8 cellular contexts compared by ENCODE assay signal in genomic region chr12:48973992-48974673, GRCh38. TPM values are rescaled to one million over a fixed set of nuclear protein-coding genes. Genes with fewer than 3 reads are reported as not detected.
A peak's percentile ranks its signal among the peaks of the same experiment; 100 is the strongest.
DNase-seq lines count a peak whose midpoint lies in the region; ATAC-seq and TF ChIP-seq lines count a peak whose summit lies in the region.

No MANE protein-coding gene starts in this region.

- H3K36me3 Mint-ChIP-seq in Caco-2 (ENCODE audit: insufficient read depth, unreplicated experiment) (peaks cover 6% of the 10 kb centered on the region), neural crest cell (ENCODE audit: low read depth) (no peaks in the 10 kb centered on the region)

- no peaks in the 10 kb centered on the region for H3K79me2 ChIP-seq in PC-9 (ENCODE audit: low read depth)

- peaks cover 4% of the 10 kb centered on the region for H3K27me3 ChIP-seq in Caco-2 (replicated peaks; ENCODE audit: control insufficient read depth, insufficient read depth, low read length)
- peaks cover 26% of the 10 kb centered on the region for H3K27me3 ChIP-seq in PC-9 (ENCODE audit: insufficient read depth, low read depth)

- H3K4me3 ChIP-seq in Caco-2 (ENCODE audit: low read depth, low read length) (no peak overlapping the region), PC-9 (no peak overlapping the region)

- no peak overlapping the region for H2AFZ ChIP-seq in PC-9

- H3K9me3 ChIP-seq in Caco-2 (no peaks in the 10 kb centered on the region), PC-9 (ENCODE audit: insufficient read depth, low read depth) (no peaks in the 10 kb centered on the region)

- H3K4me1 Mint-ChIP-seq in Caco-2 (ENCODE audit: low read depth, unreplicated experiment) (peaks cover 21% of the 10 kb centered on the region), neural crest cell (peaks cover 26% of the 10 kb centered on the region)

- POLR2A ChIA-PET in Caco-2 (lab: Charles Lee) (no interaction called here), PC-9 (lab: Charles Lee; ENCODE audit: unreplicated experiment) (no interaction called here)

- H3K27ac Mint-ChIP-seq in Caco-2 (ENCODE audit: unreplicated experiment): no peak overlapping the region
- H3K27ac Mint-ChIP-seq in neural crest cell (ENCODE audit: unreplicated experiment): no peak overlapping the region

- H3K27me3 Mint-ChIP-seq in Caco-2 (ENCODE audit: insufficient read depth, unreplicated experiment) (peaks cover 11% of the 10 kb centered on the region), neural crest cell (ENCODE audit: low read depth) (peaks cover 99% of the 10 kb centered on the region)

- CTCF ChIA-PET in Caco-2 (lab: Charles Lee): no interaction called here
- CTCF ChIA-PET in PC-9 (lab: Charles Lee): interaction anchor here (0.6 kb wide), 1 partner anchor 19 kb away, joined by 4 read pairs; no protein-coding TSS in a partner anchor

- H4K20me1 ChIP-seq in PC-9 (ENCODE audit: insufficient read depth): no peaks in the 10 kb centered on the region; the same call in 1 of the 2 replicates

- intact Hi-C loops in Caco-2 (cut with micrococcal nuclease; ENCODE audit: unreplicated experiment) (no loop called here), PC-9 (cut with micrococcal nuclease; ENCODE audit: unreplicated experiment) (no loop called here)

- H3K36me3 ChIP-seq in Caco-2 (ENCODE audit: control insufficient read depth, insufficient read depth, low read length): no peaks in the 10 kb centered on the region
- H3K36me3 ChIP-seq in PC-9 (ENCODE audit: low read depth): no peaks in the 10 kb centered on the region

- BruUV-seq in Caco-2 (replicated peaks; lab: Mats Ljungman, UMichigan) (no TSS peak), PC-9 (replicated peaks; lab: Mats Ljungman, UMichigan) (no TSS peak)

- TF ChIP-seq CTCF in Caco-2 (IDR thresholded peaks at IDR 0.05; ENCODE audit: insufficient read depth in 1 of 2, low read depth in 1 of 2, low read length in 1 of 2, severe bottlenecking in 1 of 2, unreplicated experiment in 1 of 2): peak; percentile 35 to 51
- TF ChIP-seq CTCF in PC-9 (conservative IDR thresholded peaks at IDR 0.05): peak; percentile 33; the same call in 1 of the 2 replicates
- TF ChIP-seq CTCF in neural crest cell (conservative IDR thresholded peaks at IDR 0.05): peak; percentile 66

- no peak overlapping the region for H3K4me3 Mint-ChIP-seq in Caco-2 (ENCODE audit: unreplicated experiment)
- no peak overlapping the region for H3K4me3 Mint-ChIP-seq in neural crest cell

- H3K9me2 ChIP-seq in PC-9 (ENCODE audit: insufficient read depth): no peaks in the 10 kb centered on the region

- DNase-seq in Caco-2: peak in 1 of 2 experiments; percentile 42
- no peak for DNase-seq in PC-9
- peak; percentile 32 for DNase-seq in epidermal melanocyte (ENCODE audit: insufficient read length, low spot score)
- peak; percentile 71 for DNase-seq in neural crest cell (ENCODE audit: low read depth, low spot score)
- DNase-seq in NOMO-1 treated with dmso at 0.1 percent for 144 hours (lab: John Stamatoyannopoulos, UW; ENCODE audit: unreplicated experiment): no peak
- no peak for DNase-seq in kidney tubule cell (ENCODE audit: low spot score)

- no peak overlapping the region for H3K4me2 ChIP-seq in PC-9

- ATAC-seq in GM18873 (IDR thresholded peaks at IDR 0.05; ENCODE audit: low FRiP score, unreplicated experiment) (no peak), HG02763 (IDR thresholded peaks at IDR 0.05; ENCODE audit: unreplicated experiment) (no peak)

- H3K9me3 Mint-ChIP-seq in Caco-2 (ENCODE audit: unreplicated experiment) (no peaks in the 10 kb centered on the region), neural crest cell (no peaks in the 10 kb centered on the region)

- H3K4me1 ChIP-seq in Caco-2 (peaks cover 40% of the 10 kb centered on the region), PC-9 (replicated peaks; ENCODE audit: insufficient read depth) (peaks cover 8% of the 10 kb centered on the region; the same call in 1 of the 2 replicates)

- no peak overlapping the region for H3K27ac ChIP-seq in PC-9

- no peaks in the 10 kb centered on the region for H3F3A ChIP-seq in PC-9 (ENCODE audit: insufficient read depth, low read depth)

RNA-seq across cellular contexts. Expression of gene WNT10B, which starts 2.6 kb away (rescaled TPM):
- total RNA-seq in Caco-2 (2022) (4.2 and 4.4 TPM in 2 replicates), PC-9 (2021) (0.73 TPM in 1 of 2 replicates, not detected in the other), neural crest cell (1.3 and 1.8 TPM in 2 replicates)

RNA-seq across cellular contexts. Expression of gene WNT1, which starts 4.0 kb away (rescaled TPM):
- total RNA-seq in Caco-2 (2022) (0.63 TPM in 1 of 2 replicates, not detected in the other), PC-9 (2021) (not detected in 2 replicates), neural crest cell (1.2 and 2.1 TPM in 2 replicates)

RNA-seq across cellular contexts. Expression of gene ARF3, which starts 16.8 kb away (rescaled TPM):
- total RNA-seq in Caco-2 (2022) (249 and 257 TPM in 2 replicates), PC-9 (2021) (200 and 205 TPM in 2 replicates), neural crest cell (194 and 202 TPM in 2 replicates)

RNA-seq across cellular contexts. Expression of gene DDN, which starts 25.0 kb away (rescaled TPM):
- total RNA-seq in Caco-2 (2022) (1.7 and 1.9 TPM in 2 replicates), PC-9 (2021) (0.10 and 0.17 TPM in 2 replicates), neural crest cell (0.51 and 0.64 TPM in 2 replicates)

RNA-seq across cellular contexts. Expression of gene PRKAG1, which starts 44.4 kb away (rescaled TPM):
- total RNA-seq in Caco-2 (2022) (60.3 and 61.4 TPM in 2 replicates), PC-9 (2021) (48.8 and 53.6 TPM in 2 replicates), neural crest cell (58.5 and 61.9 TPM in 2 replicates)

Comparison
In these comparisons a context has a peak if more than half of its experiments do, and no peak if none do; other contexts are left out.
1. DNase-seq: peak in epidermal melanocyte (single experiment) and neural crest cell (single experiment); none in PC-9 (0 of 2), NOMO-1 treated with dmso at 0.1 percent for 144 hours (single experiment) and kidney tubule cell (single experiment).
2. Peak in every context shown above with its lines, with median percentiles within 50 percentile points of each other: CTCF ChIP-seq.